Comparison of ENCODE assay signal across 8 cellular contexts in genomic region chr6:188821-189655, GRCh38.
DNase-seq lines count a peak whose midpoint lies in the region; ATAC-seq and TF ChIP-seq lines count a peak whose summit lies in the region.

No MANE protein-coding gene starts in this region.

- H3K79me2 ChIP-seq in KMS-11 (ENCODE audit: insufficient read depth, low read depth) (no peaks in the 10 kb centered on the region), trophoblast cell (ENCODE audit: control insufficient read depth, insufficient read depth, low read length, poor library complexity) (no peaks in the 10 kb centered on the region)

- H3K4ac ChIP-seq in trophoblast cell (ENCODE audit: low read depth, low read length): no peak overlapping the region

- H3K9ac ChIP-seq in KMS-11 (no peak overlapping the region; the same call in 1 of the 2 replicates), trophoblast cell (ENCODE audit: low read length) (no peak overlapping the region)

- no peak overlapping the region for H3K23ac ChIP-seq in trophoblast cell (ENCODE audit: low read length)

- H2BK5ac ChIP-seq in trophoblast cell (ENCODE audit: low read depth, low read length, poor library complexity): no peak overlapping the region

- TF ChIP-seq POLR2A in upper lobe of left lung (IDR thresholded peaks at IDR 0.05): no peak

- peak; percentile 71 for DNase-seq in G401 (ENCODE audit: low spot score)
- peak; percentile 47 for DNase-seq in SHP77 treated with DMSO at 0.1 percent for 48 hours (lab: John Stamatoyannopoulos, UW)
- DNase-seq in activated naive CD4-positive, alpha-beta T cell (lab: John Stamatoyannopoulos, UW): peak; percentile 26 to 68 (median 40)
- peak; percentile 34 for DNase-seq in glomerular endothelial cell (ENCODE audit: extremely low read depth, low read depth, low spot score)
- DNase-seq in trophoblast cell: peak; percentile 62 to 75
- peak in 1 of 2 donors; percentile 91 for DNase-seq in upper lobe of left lung

- H3K14ac ChIP-seq in trophoblast cell (ENCODE audit: low read length): no peak overlapping the region

- H3K27ac ChIP-seq in KMS-11 (peak overlapping the region; percentile 21; the same call in 1 of the 2 replicates), trophoblast cell (ENCODE audit: low read depth, low read length) (no peak overlapping the region), upper lobe of left lung (no peak overlapping the region)

- in situ Hi-C loops in G401 (cut with HindIII; ENCODE audit: low sequenced_read_pairs): no loop called here

- peaks cover 74% of the 10 kb centered on the region for H3K4me1 ChIP-seq in KMS-11 (ENCODE audit: low read depth, poor library complexity, severe bottlenecking)
- peaks cover 3 to 6% of the 10 kb centered on the region in 2 experiments for H3K4me1 ChIP-seq in trophoblast cell (ENCODE audit: control insufficient read depth in 1 of 2, insufficient read depth in 2 of 2, low read length in 2 of 2)
- H3K4me1 ChIP-seq in upper lobe of left lung: peaks cover 0 to 8% (median 5%) of the 10 kb centered on the region in 4 donors

- no CpG with 5 or more reads among the region's 13 CpGs for WGBS in trophoblast cell (ENCODE audit: extremely low coverage, insufficient coverage, insufficient read length)
- 22 to 30% methylated on average over 13 of the region's 13 CpGs for WGBS in upper lobe of left lung, 2 donors

- H2AK5ac ChIP-seq in trophoblast cell (ENCODE audit: low read length): no peak overlapping the region

- H3K4me2 ChIP-seq in KMS-11 (peak overlapping the region; percentile 66), trophoblast cell (ENCODE audit: low read length) (no peak overlapping the region)

- H4K20me1 ChIP-seq in KMS-11 (ENCODE audit: insufficient read depth): no peaks in the 10 kb centered on the region

- no peaks in the 10 kb centered on the region for H3K79me1 ChIP-seq in trophoblast cell (ENCODE audit: low read length)

- H2AFZ ChIP-seq in KMS-11 (ENCODE audit: low read depth) (peak overlapping the region; percentile 27; the same call in 1 of the 2 replicates), trophoblast cell (ENCODE audit: insufficient read depth, low read length, poor library complexity) (no peak overlapping the region)

- peak; percentile 90 for TF ChIP-seq CTCF in KMS-11 (conservative IDR thresholded peaks at IDR 0.05; ENCODE audit: low read depth, low read length)
- TF ChIP-seq CTCF in upper lobe of left lung (IDR thresholded peaks at IDR 0.05): peak; percentile 72 to 92 (median 85)

- TF ChIP-seq EP300 in upper lobe of left lung (IDR thresholded peaks at IDR 0.05): no peak

- H4K91ac ChIP-seq in trophoblast cell (ENCODE audit: low read depth, low read length): no peak overlapping the region

- ATAC-seq in GM21825 (IDR thresholded peaks at IDR 0.05; ENCODE audit: unreplicated experiment): peak; percentile 52
- peak; percentile 66 to 96 for ATAC-seq in upper lobe of left lung (ENCODE audit: low FRiP score in 2 of 2)

- no peak overlapping the region for H3K18ac ChIP-seq in trophoblast cell (ENCODE audit: low read length)

- H3K4me3 ChIP-seq in KMS-11 (IDR thresholded peaks at IDR 0.05; ENCODE audit: insufficient read depth, low read depth, low read length): no peak overlapping the region
- H3K4me3 ChIP-seq in trophoblast cell (ENCODE audit: low read depth, low read length): no peak overlapping the region
- no peak overlapping the region for H3K4me3 ChIP-seq in upper lobe of left lung

- H2BK12ac ChIP-seq in trophoblast cell (ENCODE audit: low read length): no peak overlapping the region

- H3K9me3 ChIP-seq in trophoblast cell (ENCODE audit: insufficient read depth, low read depth, low read length) (no peaks in the 10 kb centered on the region), upper lobe of left lung (no peaks in the 10 kb centered on the region)

- H4K12ac ChIP-seq in trophoblast cell (ENCODE audit: low read depth, low read length): no peak overlapping the region

- H3K27me3 ChIP-seq in KMS-11 (ENCODE audit: insufficient read depth, low read depth): no peaks in the 10 kb centered on the region
- no peaks in the 10 kb centered on the region for H3K27me3 ChIP-seq in trophoblast cell (ENCODE audit: insufficient read depth, low read length)
- H3K27me3 ChIP-seq in upper lobe of left lung: no peaks in the 10 kb centered on the region

- H2BK120ac ChIP-seq in trophoblast cell (ENCODE audit: insufficient read depth, low read length, poor library complexity): no peak overlapping the region

- H3K36me3 ChIP-seq in KMS-11 (ENCODE audit: insufficient read depth) (no peaks in the 10 kb centered on the region), trophoblast cell (ENCODE audit: control insufficient read depth in 1 of 2, insufficient read depth in 2 of 2, low read length in 2 of 2) (no peaks in the 10 kb centered on the region), upper lobe of left lung (no peaks in the 10 kb centered on the region)

- no peak overlapping the region for H4K8ac ChIP-seq in trophoblast cell (ENCODE audit: low read depth, low read length)
